1 cellular context compared by ENCODE assay signal in the genomic region with DNA sequence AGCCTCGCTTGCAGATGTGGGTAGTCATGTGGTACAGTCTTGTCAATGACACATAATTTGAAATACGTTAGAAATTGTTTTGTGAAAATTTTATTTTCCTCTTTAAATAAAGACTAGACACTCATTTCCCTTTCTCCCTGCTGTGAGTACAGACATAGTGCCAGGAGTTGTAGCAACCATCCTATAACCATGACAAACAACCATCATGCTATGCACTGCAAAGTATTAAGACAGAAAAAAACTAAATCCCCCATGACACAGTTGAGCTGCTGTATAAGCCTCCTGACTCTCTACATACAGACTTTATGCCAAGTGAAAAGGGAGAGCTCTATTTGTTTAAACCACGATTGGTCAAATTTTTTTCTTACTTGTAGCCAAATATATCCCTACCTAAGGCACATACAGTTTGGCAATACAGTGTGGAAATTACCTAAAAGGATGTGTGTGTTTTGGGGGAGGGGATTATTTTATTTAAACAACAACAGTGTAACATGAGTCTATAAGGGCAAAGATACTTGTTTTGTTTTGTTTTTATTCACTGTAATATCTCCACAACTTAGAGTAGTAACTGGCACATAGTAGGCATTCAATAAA.
TF ChIP-seq lines count a peak whose summit lies in the region.

No MANE protein-coding gene starts in this region.

TF ChIP-seq in IMR-90, 13 proteins besides CTCF, POLR2A, EP300 and RAD21 (continued from another document):
- TF ChIP-seq ELK1 (IDR thresholded peaks at IDR 0.05; ENCODE audit: borderline replicate concordance, low read depth, low read length): no peak
- TF ChIP-seq RFX5 (IDR thresholded peaks at IDR 0.05; ENCODE audit: low read depth, low read length): no peak
